Comparison of ENCODE assay signal across 8 cellular contexts in genomic region chr4:13626492-13627184, GRCh38. TPM values are rescaled to one million over a fixed set of nuclear protein-coding genes. Genes with fewer than 3 reads are reported as not detected.
DNase-seq lines count a peak whose midpoint lies in the region; TF ChIP-seq lines count a peak whose summit lies in the region.

No MANE protein-coding gene starts in this region.

- WGBS in esophagus squamous epithelium, 2 donors: 1 to 5% methylated on average over 9 of the region's 9 CpGs

- H3K27ac ChIP-seq in RWPE1 (peak overlapping the region; percentile 82), esophagus squamous epithelium (peak overlapping the region; percentile 91 to 99 (median 96)), rectal smooth muscle tissue (ENCODE audit: low read depth, low read length) (no peak overlapping the region)

- H3K36me3 ChIP-seq in esophagus squamous epithelium (no peaks in the 10 kb centered on the region), rectal smooth muscle tissue (ENCODE audit: control insufficient read depth, insufficient read depth, low read length) (no peaks in the 10 kb centered on the region)

- H3K27me3 ChIP-seq in esophagus squamous epithelium (no peaks in the 10 kb centered on the region), rectal smooth muscle tissue (ENCODE audit: control insufficient read depth, insufficient read depth, low read length) (no peaks in the 10 kb centered on the region)

- peak overlapping the region; percentile 96 for H3K4me3 ChIP-seq in GM12864 (ENCODE audit: low read depth, low read length)
- H3K4me3 ChIP-seq in esophagus squamous epithelium: peak overlapping the region; percentile 64 to 95 (median 86)
- peak overlapping the region; percentile 98 for H3K4me3 ChIP-seq in rectal smooth muscle tissue (ENCODE audit: low read length)

- intact Hi-C loops in esophagus squamous epithelium (cut with DNase I): no loop called here

- no peak for TF ChIP-seq POLR2A in esophagus squamous epithelium (IDR thresholded peaks at IDR 0.05)

- H3K4me1 ChIP-seq in esophagus squamous epithelium: peaks cover 0 to 48% (median 11%) of the 10 kb centered on the region in 3 donors
- H3K4me1 ChIP-seq in rectal smooth muscle tissue (ENCODE audit: control insufficient read depth, insufficient read depth, low read length): peaks cover 11% of the 10 kb centered on the region

- DNase-seq in GM12864 (ENCODE audit: low read depth): no peak
- DNase-seq in RWPE1 (ENCODE audit: low spot score): no peak
- DNase-seq in esophagus squamous epithelium (lab: John Stamatoyannopoulos, UW): no peak
- DNase-seq in nucleus accumbens (lab: John Stamatoyannopoulos, UW): no peak
- DNase-seq in NCI-H1417 (lab: John Stamatoyannopoulos, UW): no peak
- DNase-seq in hippocampal formation (lab: John Stamatoyannopoulos, UW): no peak
- DNase-seq in superior temporal gyrus (ENCODE audit: extremely low spot score): no peak

- H3K9me3 ChIP-seq in esophagus squamous epithelium: no peaks in the 10 kb centered on the region

- H3K9ac ChIP-seq in rectal smooth muscle tissue (ENCODE audit: low read length): peak overlapping the region; percentile 57

- CTCF ChIA-PET in RWPE1 (lab: Yijun Ruan, JAX): no interaction called here

- POLR2A ChIA-PET in RWPE1 (lab: Yijun Ruan, JAX; ENCODE audit: low non-redundant PET): no interaction called here

- TF ChIP-seq CTCF in GM12864 (IDR thresholded peaks at IDR 0.05; ENCODE audit: low read depth, low read length, missing control alignments) (no peak), RWPE1 (conservative IDR thresholded peaks at IDR 0.05; ENCODE audit: low read depth) (no peak), esophagus squamous epithelium (IDR thresholded peaks at IDR 0.05) (no peak)

RNA-seq across cellular contexts. Expression of gene BOD1L1, which starts 0.9 kb away (rescaled TPM):
- total RNA-seq in esophagus squamous epithelium: 10 to 100 TPM; 15.0 to 37.0 (median 25.6) TPM
